In genomic region chr1:190084552-190084951, GRCh38 we compare ENCODE assay signal across 11 cellular contexts.
DNase-seq lines count a peak whose midpoint lies in the region; ATAC-seq and TF ChIP-seq lines count a peak whose summit lies in the region.
"Had no signal": no experiment of that assay in that cellular context is flagged by ENCODE, and none has a peak within 500 bp of the region (broad histone marks: within the 10 kb centered on the region; RNA-seq: fewer than 3 reads in every experiment).

No MANE protein-coding gene starts in this region.

- 77% methylated on average over 6 of the region's 8 CpGs for WGBS in SK-N-SH (ENCODE audit: low lambda C conversion rate)

- no peak overlapping the region for H3K27ac ChIP-seq in SK-N-SH (ENCODE audit: low read depth in 2 of 2, low read length in 1 of 2)
- H3K27ac ChIP-seq: SK-N-MC had no signal

- H3K79me2 ChIP-seq in SK-N-SH (ENCODE audit: insufficient read depth), result no peaks in the 10 kb centered on the region

- H3K4me1 Mint-ChIP-seq in mesothelial cell of epicardium, result peaks cover 4% of the 10 kb centered on the region
- H3K4me1 Mint-ChIP-seq: nephron had no signal

- H3K36me3 Mint-ChIP-seq in mesothelial cell of epicardium, result no peaks in the 10 kb centered on the region

- no peaks in the 10 kb centered on the region for H3K9me2 ChIP-seq in SK-N-SH

- no peak overlapping the region for H3K27ac Mint-ChIP-seq in mesothelial cell of epicardium
- H3K27ac Mint-ChIP-seq: nephron; stimulated activated naive CD8-positive, alpha-beta T cell treated with anti-CD3 and anti-CD28 coated beads, Interleukin-15, Interleukin-2, amounts not matched to agents 100 ng/mL and 50 ng/mL, for 24 hours had no signal

- TF ChIP-seq EP300 in SK-N-SH (IDR thresholded peaks at IDR 0.05; ENCODE audit: borderline replicate concordance in 1 of 2, low read depth in 1 of 2, low read length in 1 of 2), result no peak

- H3K4me1 ChIP-seq in SK-N-SH (ENCODE audit: control insufficient read depth in 1 of 2, insufficient read depth in 2 of 2, low read depth in 1 of 2, low read length in 1 of 2), result no peaks in the 10 kb centered on the region

- no peaks in the 10 kb centered on the region for H3K36me3 ChIP-seq in SK-N-SH (replicated peaks in 1 of 2; ENCODE audit: control insufficient read depth in 1 of 2, insufficient read depth in 2 of 2, low read length in 1 of 2)

- no peaks in the 10 kb centered on the region for H3F3A ChIP-seq in SK-N-SH (replicated peaks; ENCODE audit: insufficient read depth)

- DNase-seq in GM10248 (ENCODE audit: extremely low spot score), result no peak
- DNase-seq in SK-N-SH, result no peak
- DNase-seq in mesothelial cell of epicardium (ENCODE audit: low spot score in 2 of 2, unreplicated experiment in 2 of 2), result no peak
- DNase-seq in NCI-H2029 (lab: John Stamatoyannopoulos, UW), result no peak
- no peak for DNase-seq in activated T-cell treated with anti-CD3 and anti-CD28 coated beads, Interleukin-2, amount 50 U/mL, for 48 hours
- DNase-seq: activated CD4-positive, alpha-beta T cell treated with anti-CD3 and anti-CD28 coated beads, Interleukin-2, amount 50 U/mL, for 48 hours had no signal

- H3K9ac ChIP-seq in SK-N-SH, result no peak overlapping the region

- TF ChIP-seq CTCF in GM10248 (IDR thresholded peaks at IDR 0.05; ENCODE audit: control extremely low read depth, extremely low read depth, low read depth, missing control alignments), result peak; percentile 6
- peak; percentile 47 for TF ChIP-seq CTCF in SK-N-SH (IDR thresholded peaks at IDR 0.05)
- TF ChIP-seq CTCF in mesothelial cell of epicardium (IDR thresholded peaks at IDR 0.05; ENCODE audit: unreplicated experiment), result peak; percentile 45

- no peak overlapping the region for H3K4me2 ChIP-seq in SK-N-SH

- ATAC-seq in HG02798 (IDR thresholded peaks at IDR 0.05; ENCODE audit: poor library complexity, unreplicated experiment) (peak; percentile 71), GM21737 (IDR thresholded peaks at IDR 0.05; ENCODE audit: unreplicated experiment) (no peak)

- no peak overlapping the region for H2AFZ ChIP-seq in SK-N-SH (ENCODE audit: low read depth)

- no peak overlapping the region for H3K4me3 ChIP-seq in SK-N-SH (ENCODE audit: low read depth in 2 of 2, low read length in 1 of 2)
- H3K4me3 ChIP-seq: SK-N-MC had no signal

- H3K27me3 ChIP-seq in SK-N-SH (ENCODE audit: insufficient read depth), result no peaks in the 10 kb centered on the region

- H3K9me3 ChIP-seq in SK-N-SH, result no peaks in the 10 kb centered on the region

- H4K20me1 ChIP-seq in SK-N-SH (ENCODE audit: insufficient read depth), result no peaks in the 10 kb centered on the region

- no peaks in the 10 kb centered on the region for H3K9me3 Mint-ChIP-seq in mesothelial cell of epicardium
- H3K9me3 Mint-ChIP-seq: nephron; stimulated activated naive CD8-positive, alpha-beta T cell treated with anti-CD3 and anti-CD28 coated beads, Interleukin-15, Interleukin-2, amounts not matched to agents 100 ng/mL and 50 ng/mL, for 24 hours had no signal

- H3K27me3 Mint-ChIP-seq in mesothelial cell of epicardium (ENCODE audit: low read depth), result no peaks in the 10 kb centered on the region
- H3K27me3 Mint-ChIP-seq: stimulated activated naive CD8-positive, alpha-beta T cell treated with anti-CD3 and anti-CD28 coated beads, Interleukin-15, Interleukin-2, amounts not matched to agents 100 ng/mL and 50 ng/mL, for 24 hours had no signal

- CTCF ChIA-PET in GM10248 (lab: Yijun Ruan, JAX), result interaction anchor here (1.0 to 1.8 kb wide), 5 partner anchors 11 to 654 kb away, joined by 3 to 4 read pairs (median 4); no protein-coding TSS in a partner anchor
- CTCF ChIA-PET in SK-N-SH (lab: Yijun Ruan, JAX), result no interaction called here

- POLR2A ChIA-PET in GM10248 (lab: Yijun Ruan, JAX), result no interaction called here
- POLR2A ChIA-PET in SK-N-SH (lab: Yijun Ruan, JAX), result interaction anchor here (0.6 kb wide), 1 partner anchor 530 kb away, joined by 3 read pairs; no protein-coding TSS in a partner anchor

- TF ChIP-seq RAD21 in SK-N-SH (IDR thresholded peaks at IDR 0.05; ENCODE audit: low read length), result no peak

- H3K4me3 Mint-ChIP-seq in mesothelial cell of epicardium, result no peak overlapping the region
- H3K4me3 Mint-ChIP-seq: nephron; stimulated activated naive CD8-positive, alpha-beta T cell treated with anti-CD3 and anti-CD28 coated beads, Interleukin-15, Interleukin-2, amounts not matched to agents 100 ng/mL and 50 ng/mL, for 24 hours had no signal

TF ChIP-seq in SK-N-SH, 30 proteins besides CTCF, POLR2A, EP300 and RAD21:
- TF ChIP-seq MAX (IDR thresholded peaks at IDR 0.05; ENCODE audit: low read depth) (no peak), SIN3A (IDR thresholded peaks at IDR 0.05; ENCODE audit: borderline replicate concordance, low read depth, low read length) (no peak), GABPA (IDR thresholded peaks at IDR 0.05; ENCODE audit: low read depth) (no peak), FOSL2 (IDR thresholded peaks at IDR 0.05; ENCODE audit: borderline replicate concordance, low read depth) (no peak), TAF1 (IDR thresholded peaks at IDR 0.05; ENCODE audit: borderline replicate concordance, low read depth, low read length) (no peak), MEF2A (IDR thresholded peaks at IDR 0.05; ENCODE audit: borderline replicate concordance, low read depth) (no peak), EZH2phosphoT487 (IDR thresholded peaks at IDR 0.05; ENCODE audit: borderline replicate concordance, low read depth) (no peak), FOXJ3 (CRISPR knock-in tag; IDR thresholded peaks at IDR 0.05) (no peak), ELF1 (IDR thresholded peaks at IDR 0.05) (no peak)
